8 cellular contexts compared by ENCODE assay signal in the genomic region with DNA sequence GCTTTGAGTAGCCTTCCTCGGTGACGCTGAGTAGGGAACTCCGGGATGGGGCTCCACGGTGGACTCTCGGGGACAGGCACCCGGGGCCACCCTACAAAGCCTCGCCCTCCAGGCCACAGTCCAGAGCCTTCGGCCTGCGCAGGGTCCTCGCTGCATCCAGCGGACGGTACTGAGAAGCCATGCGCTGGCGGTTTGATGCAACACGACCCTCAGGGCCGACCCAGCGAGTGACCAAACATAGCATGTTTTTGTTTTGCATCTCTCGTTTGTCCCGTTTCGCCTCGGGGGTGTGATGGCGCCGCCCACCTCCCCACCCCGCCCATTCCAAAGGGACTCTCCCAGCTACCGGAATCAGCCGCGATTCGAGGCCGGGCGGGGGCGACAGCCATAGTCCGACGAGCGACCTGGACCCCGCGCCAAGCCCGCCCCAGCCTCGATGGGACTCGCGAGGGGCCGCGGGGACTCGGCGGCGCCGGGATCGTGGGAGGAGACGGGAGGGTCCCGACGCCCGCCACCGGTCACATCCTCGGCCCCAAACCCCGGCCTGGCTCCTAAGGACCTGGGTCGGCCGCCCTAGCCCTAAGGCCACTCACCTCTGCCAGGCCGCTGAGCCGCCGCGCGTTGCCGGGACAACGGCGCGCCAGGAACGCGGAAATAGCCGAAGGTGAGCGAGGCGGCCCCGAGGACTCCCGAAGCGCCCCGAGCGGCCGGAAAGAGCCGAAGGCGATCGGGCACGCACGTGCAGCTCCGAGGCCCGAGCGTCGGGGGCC.
DNase-seq lines count a peak whose midpoint lies in the region; FAIRE-seq and TF ChIP-seq lines count a peak whose summit lies in the region.

No MANE protein-coding gene starts in this region.

- FAIRE-seq in GM19239 (lab: Jason Lieb, UNC), result peak; percentile 92

- DNase-seq in AG09319 (ENCODE audit: extremely low read depth, low read depth) (peak; percentile 56), GM19239 (ENCODE audit: insufficient read length, low spot score) (peak; percentile 93), HUDEP-2 (lab: John Stamatoyannopoulos, UW; ENCODE audit: unreplicated experiment in 76 of 76) (peak in 72 of 76 experiments; percentile 20 to 91 (median 82)), OCI-M1 (lab: John Stamatoyannopoulos, UW) (peak; percentile 96), activated T-cell treated with anti-CD3 and anti-CD28 coated beads for 24 hours (ENCODE audit: low read depth) (peak; percentile 91), epidermal melanocyte (ENCODE audit: insufficient read length, low spot score) (peak; percentile 81), midbrain (lab: John Stamatoyannopoulos, UW) (peak; percentile 82)
- peak; percentile 83 for DNase-seq in stimulated activated CD8-positive, alpha-beta memory T cell treated with anti-CD3 and anti-CD28 coated beads, Interleukin-15, amount 100 ng/mL, for 24 hours (ENCODE audit: low read depth)

- no peak; the same call in 1 of the 2 replicates for TF ChIP-seq CTCF in AG09319 (IDR thresholded peaks at IDR 0.05; ENCODE audit: low read depth, low read length)

Comparison
In these comparisons a context has a peak if more than half of its experiments do, and no peak if none do; other contexts are left out.
1. Peak in every context shown above with its lines: DNase-seq.